In the genomic region with DNA sequence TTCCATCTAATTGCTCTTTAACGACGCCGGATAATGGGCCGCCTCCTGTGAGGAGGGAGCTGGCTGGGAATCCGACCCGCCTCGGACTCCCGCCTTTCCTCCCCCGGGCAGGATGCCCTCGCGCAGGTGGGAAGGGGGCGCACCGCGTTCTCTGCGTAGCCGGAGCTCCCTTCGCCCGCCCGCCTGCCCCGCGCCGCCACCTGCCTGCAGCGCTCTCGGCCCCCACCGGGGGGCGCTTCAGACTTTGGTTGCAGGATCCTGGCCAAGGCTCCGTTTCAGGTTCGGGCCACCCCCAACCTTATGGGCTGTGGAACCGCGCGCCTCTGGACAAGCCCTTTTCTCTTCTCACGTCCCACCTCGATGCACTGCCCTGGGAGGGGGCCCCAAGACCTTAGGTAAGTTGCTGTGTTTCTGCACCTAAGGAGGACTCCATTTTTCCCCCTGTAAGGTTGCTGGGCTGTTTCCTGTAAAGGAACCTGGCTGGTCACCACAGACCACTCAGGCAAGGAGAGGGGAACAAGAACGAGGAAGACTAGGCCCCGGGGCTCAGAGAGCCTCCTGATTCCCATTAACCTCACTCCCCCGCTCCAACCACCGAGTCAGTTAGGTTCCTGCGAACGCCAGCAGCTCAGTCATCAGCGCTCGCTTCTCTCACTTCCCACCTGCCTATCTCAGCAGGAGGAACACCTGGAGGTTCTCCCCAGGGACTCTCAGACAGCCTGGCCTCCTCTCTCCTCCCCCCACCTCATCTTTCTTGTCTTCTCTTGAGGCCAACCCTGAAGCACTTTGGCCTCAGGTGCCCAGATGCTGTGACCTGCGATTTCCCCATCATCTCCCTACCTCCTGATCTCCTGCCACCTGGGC, we compare ENCODE assay signal across 1 cellular context.
TF ChIP-seq lines count a peak whose summit lies in the region.

No MANE protein-coding gene starts in this region.

TF ChIP-seq in HEK293, 187 proteins besides CTCF, POLR2A, EP300 and RAD21 (continued from another document and continues in another):
- TF ChIP-seq, protein P1, sequence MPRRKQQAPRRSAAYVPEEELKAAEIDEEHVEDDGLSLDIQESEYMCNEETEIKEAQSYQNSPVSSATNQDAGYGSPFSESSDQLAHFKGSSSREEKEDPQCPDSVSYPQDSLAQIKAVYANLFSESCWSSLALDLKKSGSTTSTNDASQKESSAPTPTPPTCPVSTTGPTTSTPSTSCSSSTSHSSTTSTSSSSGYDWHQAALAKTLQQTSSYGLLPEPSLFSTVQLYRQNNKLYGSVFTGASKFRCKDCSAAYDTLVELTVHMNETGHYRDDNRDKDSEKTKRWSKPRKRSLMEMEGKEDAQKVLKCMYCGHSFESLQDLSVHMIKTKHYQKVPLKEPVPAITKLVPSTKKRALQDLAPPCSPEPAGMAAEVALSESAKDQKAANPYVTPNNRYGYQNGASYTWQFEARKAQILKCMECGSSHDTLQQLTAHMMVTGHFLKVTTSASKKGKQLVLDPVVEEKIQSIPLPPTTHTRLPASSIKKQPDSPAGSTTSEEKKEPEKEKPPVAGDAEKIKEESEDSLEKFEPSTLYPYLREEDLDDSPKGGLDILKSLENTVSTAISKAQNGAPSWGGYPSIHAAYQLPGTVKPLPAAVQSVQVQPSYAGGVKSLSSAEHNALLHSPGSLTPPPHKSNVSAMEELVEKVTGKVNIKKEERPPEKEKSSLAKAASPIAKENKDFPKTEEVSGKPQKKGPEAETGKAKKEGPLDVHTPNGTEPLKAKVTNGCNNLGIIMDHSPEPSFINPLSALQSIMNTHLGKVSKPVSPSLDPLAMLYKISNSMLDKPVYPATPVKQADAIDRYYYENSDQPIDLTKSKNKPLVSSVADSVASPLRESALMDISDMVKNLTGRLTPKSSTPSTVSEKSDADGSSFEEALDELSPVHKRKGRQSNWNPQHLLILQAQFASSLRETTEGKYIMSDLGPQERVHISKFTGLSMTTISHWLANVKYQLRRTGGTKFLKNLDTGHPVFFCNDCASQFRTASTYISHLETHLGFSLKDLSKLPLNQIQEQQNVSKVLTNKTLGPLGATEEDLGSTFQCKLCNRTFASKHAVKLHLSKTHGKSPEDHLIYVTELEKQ (tag by site-specific recombination; IDR thresholded peaks at IDR 0.05; ENCODE audit: borderline replicate concordance) = no peak
- TF ChIP-seq ZFP41 (tag by site-specific recombination; IDR thresholded peaks at IDR 0.05; ENCODE audit: borderline replicate concordance) (no peak), ZNF394 (tag by site-specific recombination; IDR thresholded peaks at IDR 0.05; ENCODE audit: borderline replicate concordance) (no peak), GLIS2 (tag by site-specific recombination; IDR thresholded peaks at IDR 0.05) (peak; percentile 44; the same call in 1 of the 2 replicates), KLF10 (tag by site-specific recombination; IDR thresholded peaks at IDR 0.05) (peak; percentile 43; the same call in 1 of the 2 replicates), ZNF530 (tag by site-specific recombination; IDR thresholded peaks at IDR 0.05; ENCODE audit: low read depth) (no peak), ZNF184 (tag by site-specific recombination; IDR thresholded peaks at IDR 0.05) (0 out of 2 replicates have a peak, but pooled peaks have one; percentile 24), ZSCAN30 (tag by site-specific recombination; IDR thresholded peaks at IDR 0.05) (0 out of 2 replicates have a peak, but pooled peaks have one; percentile 43), ZNF19 (tag by site-specific recombination; IDR thresholded peaks at IDR 0.05; ENCODE audit: low read depth) (no peak), ZNF664 (tag by site-specific recombination; IDR thresholded peaks at IDR 0.05) (no peak), ZNF510 (tag by site-specific recombination; IDR thresholded peaks at IDR 0.05; ENCODE audit: insufficient replicate concordance) (no peak), ZNF48 (tag by site-specific recombination; IDR thresholded peaks at IDR 0.05) (no peak), SP7 (tag by site-specific recombination; IDR thresholded peaks at IDR 0.05) (peak; percentile 78), ZNF426 (tag by site-specific recombination; IDR thresholded peaks at IDR 0.05) (no peak), BCL11A (tag by site-specific recombination; IDR thresholded peaks at IDR 0.05; ENCODE audit: low read depth) (no peak), TCF7L2 (IDR thresholded peaks at IDR 0.05; ENCODE audit: borderline replicate concordance, low read depth, low read length) (no peak), SP3 (tag by site-specific recombination; IDR thresholded peaks at IDR 0.05) (peak; percentile 30), ZFHX2 (tag by site-specific recombination; conservative IDR thresholded peaks at IDR 0.05) (peak; percentile 72), WT1 (tag by site-specific recombination; IDR thresholded peaks at IDR 0.05) (peak; percentile 62), TRIM28 (IDR thresholded peaks at IDR 0.05; ENCODE audit: borderline replicate concordance, low read length) (no peak), ZNF600 (tag by site-specific recombination; IDR thresholded peaks at IDR 0.05) (peak; percentile 41; the same call in 1 of the 2 replicates), YY2 (tag by site-specific recombination; IDR thresholded peaks at IDR 0.05) (no peak), ZNF211 (tag by site-specific recombination; IDR thresholded peaks at IDR 0.05; ENCODE audit: low read depth) (no peak), IKZF3 (tag by site-specific recombination; IDR thresholded peaks at IDR 0.05) (peak; percentile 56; the same call in 1 of the 2 replicates), ZNF596 (tag by site-specific recombination; IDR thresholded peaks at IDR 0.05) (no peak), GLI2 (tag by site-specific recombination; IDR thresholded peaks at IDR 0.05; ENCODE audit: borderline replicate concordance, low read depth) (no peak), ZNF132 (tag by site-specific recombination; IDR thresholded peaks at IDR 0.05; ENCODE audit: borderline replicate concordance) (no peak)
- TF ChIP-seq, protein P2, sequence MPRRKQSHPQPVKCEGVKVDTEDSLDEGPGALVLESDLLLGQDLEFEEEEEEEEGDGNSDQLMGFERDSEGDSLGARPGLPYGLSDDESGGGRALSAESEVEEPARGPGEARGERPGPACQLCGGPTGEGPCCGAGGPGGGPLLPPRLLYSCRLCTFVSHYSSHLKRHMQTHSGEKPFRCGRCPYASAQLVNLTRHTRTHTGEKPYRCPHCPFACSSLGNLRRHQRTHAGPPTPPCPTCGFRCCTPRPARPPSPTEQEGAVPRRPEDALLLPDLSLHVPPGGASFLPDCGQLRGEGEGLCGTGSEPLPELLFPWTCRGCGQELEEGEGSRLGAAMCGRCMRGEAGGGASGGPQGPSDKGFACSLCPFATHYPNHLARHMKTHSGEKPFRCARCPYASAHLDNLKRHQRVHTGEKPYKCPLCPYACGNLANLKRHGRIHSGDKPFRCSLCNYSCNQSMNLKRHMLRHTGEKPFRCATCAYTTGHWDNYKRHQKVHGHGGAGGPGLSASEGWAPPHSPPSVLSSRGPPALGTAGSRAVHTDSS (tag by site-specific recombination; IDR thresholded peaks at IDR 0.05) = 0 out of 2 replicates have a peak, but pooled peaks have one; percentile 6
- TF ChIP-seq, protein P3, sequence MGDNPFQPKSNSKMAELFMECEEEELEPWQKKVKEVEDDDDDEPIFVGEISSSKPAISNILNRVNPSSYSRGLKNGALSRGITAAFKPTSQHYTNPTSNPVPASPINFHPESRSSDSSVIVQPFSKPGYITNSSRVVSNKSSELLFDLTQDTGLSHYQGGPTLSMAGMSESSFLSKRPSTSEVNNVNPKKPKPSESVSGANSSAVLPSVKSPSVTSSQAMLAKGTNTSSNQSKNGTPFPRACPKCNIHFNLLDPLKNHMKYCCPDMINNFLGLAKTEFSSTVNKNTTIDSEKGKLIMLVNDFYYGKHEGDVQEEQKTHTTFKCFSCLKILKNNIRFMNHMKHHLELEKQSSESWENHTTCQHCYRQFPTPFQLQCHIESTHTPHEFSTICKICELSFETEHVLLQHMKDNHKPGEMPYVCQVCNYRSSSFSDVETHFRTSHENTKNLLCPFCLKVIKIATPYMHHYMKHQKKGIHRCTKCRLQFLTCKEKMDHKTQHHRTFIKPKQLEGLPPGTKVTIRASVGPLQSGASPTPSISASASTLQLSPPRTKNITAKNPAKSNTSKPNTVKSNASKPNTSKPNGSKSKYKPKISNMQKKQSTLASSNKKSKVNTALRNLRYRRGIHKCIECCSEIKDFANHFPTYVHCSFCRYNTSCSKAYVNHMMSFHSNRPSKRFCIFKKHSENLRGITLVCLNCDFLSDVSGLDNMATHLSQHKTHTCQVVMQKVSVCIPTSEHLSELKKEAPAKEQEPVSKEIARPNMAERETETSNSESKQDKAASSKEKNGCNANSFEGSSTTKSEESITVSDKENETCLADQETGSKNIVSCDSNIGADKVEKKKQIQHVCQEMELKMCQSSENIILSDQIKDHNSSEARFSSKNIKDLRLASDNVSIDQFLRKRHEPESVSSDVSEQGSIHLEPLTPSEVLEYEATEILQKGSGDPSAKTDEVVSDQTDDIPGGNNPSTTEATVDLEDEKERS (tag by site-specific recombination; IDR thresholded peaks at IDR 0.05) = no peak
- TF ChIP-seq, protein P4, sequence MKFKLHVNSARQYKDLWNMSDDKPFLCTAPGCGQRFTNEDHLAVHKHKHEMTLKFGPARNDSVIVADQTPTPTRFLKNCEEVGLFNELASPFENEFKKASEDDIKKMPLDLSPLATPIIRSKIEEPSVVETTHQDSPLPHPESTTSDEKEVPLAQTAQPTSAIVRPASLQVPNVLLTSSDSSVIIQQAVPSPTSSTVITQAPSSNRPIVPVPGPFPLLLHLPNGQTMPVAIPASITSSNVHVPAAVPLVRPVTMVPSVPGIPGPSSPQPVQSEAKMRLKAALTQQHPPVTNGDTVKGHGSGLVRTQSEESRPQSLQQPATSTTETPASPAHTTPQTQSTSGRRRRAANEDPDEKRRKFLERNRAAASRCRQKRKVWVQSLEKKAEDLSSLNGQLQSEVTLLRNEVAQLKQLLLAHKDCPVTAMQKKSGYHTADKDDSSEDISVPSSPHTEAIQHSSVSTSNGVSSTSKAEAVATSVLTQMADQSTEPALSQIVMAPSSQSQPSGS (tag by site-specific recombination; IDR thresholded peaks at IDR 0.05; ENCODE audit: low read depth) = no peak
- TF ChIP-seq, protein P5, sequence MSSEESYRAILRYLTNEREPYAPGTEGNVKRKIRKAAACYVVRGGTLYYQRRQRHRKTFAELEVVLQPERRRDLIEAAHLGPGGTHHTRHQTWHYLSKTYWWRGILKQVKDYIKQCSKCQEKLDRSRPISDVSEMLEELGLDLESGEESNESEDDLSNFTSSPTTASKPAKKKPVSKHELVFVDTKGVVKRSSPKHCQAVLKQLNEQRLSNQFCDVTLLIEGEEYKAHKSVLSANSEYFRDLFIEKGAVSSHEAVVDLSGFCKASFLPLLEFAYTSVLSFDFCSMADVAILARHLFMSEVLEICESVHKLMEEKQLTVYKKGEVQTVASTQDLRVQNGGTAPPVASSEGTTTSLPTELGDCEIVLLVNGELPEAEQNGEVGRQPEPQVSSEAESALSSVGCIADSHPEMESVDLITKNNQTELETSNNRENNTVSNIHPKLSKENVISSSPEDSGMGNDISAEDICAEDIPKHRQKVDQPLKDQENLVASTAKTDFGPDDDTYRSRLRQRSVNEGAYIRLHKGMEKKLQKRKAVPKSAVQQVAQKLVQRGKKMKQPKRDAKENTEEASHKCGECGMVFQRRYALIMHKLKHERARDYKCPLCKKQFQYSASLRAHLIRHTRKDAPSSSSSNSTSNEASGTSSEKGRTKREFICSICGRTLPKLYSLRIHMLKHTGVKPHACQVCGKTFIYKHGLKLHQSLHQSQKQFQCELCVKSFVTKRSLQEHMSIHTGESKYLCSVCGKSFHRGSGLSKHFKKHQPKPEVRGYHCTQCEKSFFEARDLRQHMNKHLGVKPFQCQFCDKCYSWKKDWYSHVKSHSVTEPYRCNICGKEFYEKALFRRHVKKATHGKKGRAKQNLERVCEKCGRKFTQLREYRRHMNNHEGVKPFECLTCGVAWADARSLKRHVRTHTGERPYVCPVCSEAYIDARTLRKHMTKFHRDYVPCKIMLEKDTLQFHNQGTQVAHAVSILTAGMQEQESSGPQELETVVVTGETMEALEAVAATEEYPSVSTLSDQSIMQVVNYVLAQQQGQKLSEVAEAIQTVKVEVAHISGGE (tag by site-specific recombination; conservative IDR thresholded peaks at IDR 0.05; ENCODE audit: low read depth) = no peak
- TF ChIP-seq, protein P6, sequence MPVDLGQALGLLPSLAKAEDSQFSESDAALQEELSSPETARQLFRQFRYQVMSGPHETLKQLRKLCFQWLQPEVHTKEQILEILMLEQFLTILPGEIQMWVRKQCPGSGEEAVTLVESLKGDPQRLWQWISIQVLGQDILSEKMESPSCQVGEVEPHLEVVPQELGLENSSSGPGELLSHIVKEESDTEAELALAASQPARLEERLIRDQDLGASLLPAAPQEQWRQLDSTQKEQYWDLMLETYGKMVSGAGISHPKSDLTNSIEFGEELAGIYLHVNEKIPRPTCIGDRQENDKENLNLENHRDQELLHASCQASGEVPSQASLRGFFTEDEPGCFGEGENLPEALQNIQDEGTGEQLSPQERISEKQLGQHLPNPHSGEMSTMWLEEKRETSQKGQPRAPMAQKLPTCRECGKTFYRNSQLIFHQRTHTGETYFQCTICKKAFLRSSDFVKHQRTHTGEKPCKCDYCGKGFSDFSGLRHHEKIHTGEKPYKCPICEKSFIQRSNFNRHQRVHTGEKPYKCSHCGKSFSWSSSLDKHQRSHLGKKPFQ (tag by site-specific recombination; IDR thresholded peaks at IDR 0.05) = no peak
- TF ChIP-seq, protein P7, sequence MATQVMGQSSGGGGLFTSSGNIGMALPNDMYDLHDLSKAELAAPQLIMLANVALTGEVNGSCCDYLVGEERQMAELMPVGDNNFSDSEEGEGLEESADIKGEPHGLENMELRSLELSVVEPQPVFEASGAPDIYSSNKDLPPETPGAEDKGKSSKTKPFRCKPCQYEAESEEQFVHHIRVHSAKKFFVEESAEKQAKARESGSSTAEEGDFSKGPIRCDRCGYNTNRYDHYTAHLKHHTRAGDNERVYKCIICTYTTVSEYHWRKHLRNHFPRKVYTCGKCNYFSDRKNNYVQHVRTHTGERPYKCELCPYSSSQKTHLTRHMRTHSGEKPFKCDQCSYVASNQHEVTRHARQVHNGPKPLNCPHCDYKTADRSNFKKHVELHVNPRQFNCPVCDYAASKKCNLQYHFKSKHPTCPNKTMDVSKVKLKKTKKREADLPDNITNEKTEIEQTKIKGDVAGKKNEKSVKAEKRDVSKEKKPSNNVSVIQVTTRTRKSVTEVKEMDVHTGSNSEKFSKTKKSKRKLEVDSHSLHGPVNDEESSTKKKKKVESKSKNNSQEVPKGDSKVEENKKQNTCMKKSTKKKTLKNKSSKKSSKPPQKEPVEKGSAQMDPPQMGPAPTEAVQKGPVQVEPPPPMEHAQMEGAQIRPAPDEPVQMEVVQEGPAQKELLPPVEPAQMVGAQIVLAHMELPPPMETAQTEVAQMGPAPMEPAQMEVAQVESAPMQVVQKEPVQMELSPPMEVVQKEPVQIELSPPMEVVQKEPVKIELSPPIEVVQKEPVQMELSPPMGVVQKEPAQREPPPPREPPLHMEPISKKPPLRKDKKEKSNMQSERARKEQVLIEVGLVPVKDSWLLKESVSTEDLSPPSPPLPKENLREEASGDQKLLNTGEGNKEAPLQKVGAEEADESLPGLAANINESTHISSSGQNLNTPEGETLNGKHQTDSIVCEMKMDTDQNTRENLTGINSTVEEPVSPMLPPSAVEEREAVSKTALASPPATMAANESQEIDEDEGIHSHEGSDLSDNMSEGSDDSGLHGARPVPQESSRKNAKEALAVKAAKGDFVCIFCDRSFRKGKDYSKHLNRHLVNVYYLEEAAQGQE (tag by site-specific recombination; IDR thresholded peaks at IDR 0.05) = no peak
- TF ChIP-seq, protein P8, sequence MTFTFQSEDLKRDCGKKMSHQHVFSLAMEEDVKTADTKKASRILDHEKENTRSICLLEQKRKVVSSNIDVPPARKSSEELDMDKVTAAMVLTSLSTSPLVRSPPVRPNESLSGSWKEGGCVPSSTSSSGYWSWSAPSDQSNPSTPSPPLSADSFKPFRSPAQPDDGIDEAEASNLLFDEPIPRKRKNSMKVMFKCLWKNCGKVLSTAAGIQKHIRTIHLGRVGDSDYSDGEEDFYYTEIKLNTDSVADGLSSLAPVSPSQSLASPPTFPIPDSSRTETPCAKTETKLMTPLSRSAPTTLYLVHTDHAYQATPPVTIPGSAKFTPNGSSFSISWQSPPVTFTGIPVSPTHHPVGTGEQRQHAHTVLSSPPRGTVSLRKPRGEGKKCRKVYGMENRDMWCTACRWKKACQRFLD (tag by site-specific recombination; IDR thresholded peaks at IDR 0.05) = no peak
